ENCODE assay signal across 17 cellular contexts in genomic region chr10:95790982-95791381, GRCh38. TPM values are rescaled to one million over a fixed set of nuclear protein-coding genes. Genes with fewer than 3 reads are reported as not detected.
DNase-seq lines count a peak whose midpoint lies in the region; ATAC-seq, FAIRE-seq and TF ChIP-seq lines count a peak whose summit lies in the region.
"Had no signal": no experiment of that assay in that cellular context is flagged by ENCODE, and none has a peak within 500 bp of the region (broad histone marks: within the 10 kb centered on the region; RNA-seq: fewer than 3 reads in every experiment).

No MANE protein-coding gene starts in this region.

- no TSS peak for BruUV-seq in endothelial cell of umbilical vein (replicated peaks; lab: Mats Ljungman, UMichigan)

- H3K9me1 ChIP-seq in endothelial cell of umbilical vein (replicated peaks; ENCODE audit: control insufficient read depth, extremely low read depth, insufficient read depth, low read length) = no peaks in the 10 kb centered on the region

- no peak overlapping the region for H3K9ac ChIP-seq in endothelial cell of umbilical vein (replicated peaks; ENCODE audit: extremely low read depth, insufficient read depth, low read length)

- dilution Hi-C loops in endothelial cell of umbilical vein (cut with MboI; ENCODE audit: extremely low pct_ligation_motif_present, low sequenced_read_pairs) = no loop called here

- H3K9me3 ChIP-seq in endothelial cell of umbilical vein (replicated peaks; ENCODE audit: control insufficient read depth, insufficient read depth, low read length) = no peaks in the 10 kb centered on the region
- H3K9me3 ChIP-seq: SJSA1, thyroid gland had no signal

- POLR2A ChIA-PET in endothelial cell of umbilical vein (lab: Charles Lee) = no interaction called here

- H3K4me2 ChIP-seq in endothelial cell of umbilical vein (ENCODE audit: insufficient read depth, low read length) = no peak overlapping the region

- H3K79me2 ChIP-seq in endothelial cell of umbilical vein (ENCODE audit: control insufficient read depth, insufficient read depth, low read length) = no peaks in the 10 kb centered on the region

- H3K4me1 ChIP-seq in endothelial cell of umbilical vein (ENCODE audit: control insufficient read depth, extremely low read depth, insufficient read depth, low read length) = peaks cover 38% of the 10 kb centered on the region
- H3K4me1 ChIP-seq: SJSA1 had no signal

- TF ChIP-seq POLR2A in endothelial cell of umbilical vein (IDR thresholded peaks at IDR 0.05; ENCODE audit: low read depth, low read length) = no peak

- H3K27me3 ChIP-seq in endothelial cell of umbilical vein (ENCODE audit: control insufficient read depth in 2 of 2, insufficient read depth in 2 of 2, low read length in 2 of 2) = no peaks in the 10 kb centered on the region
- H3K27me3 ChIP-seq: SJSA1, thyroid gland had no signal

- no peak overlapping the region for H3K27ac ChIP-seq in endothelial cell of umbilical vein (ENCODE audit: insufficient read depth, low read depth, low read length)
- H3K27ac ChIP-seq in caudate nucleus (ENCODE audit: low read depth, low read length) = no peak overlapping the region
- H3K27ac ChIP-seq: SJSA1 had no signal

- no peaks in the 10 kb centered on the region for H3K36me3 ChIP-seq in endothelial cell of umbilical vein (ENCODE audit: control insufficient read depth in 2 of 2, extremely low read depth in 1 of 2, insufficient read depth in 2 of 2, low read length in 2 of 2)
- H3K36me3 ChIP-seq: SJSA1, thyroid gland had no signal

- DNase-seq in endothelial cell of umbilical vein (ENCODE audit: low read depth, low spot score) (no peak), caudate nucleus (lab: John Stamatoyannopoulos, UW) (no peak), NCI-H1105 treated with DMSO at 0.1 percent for 48 hours (lab: John Stamatoyannopoulos, UW) (no peak), hippocampal formation (lab: John Stamatoyannopoulos, UW) (no peak), epidermal melanocyte (ENCODE audit: insufficient read length, low spot score) (no peak)
- DNase-seq: activated CD4-positive, alpha-beta memory T cell treated with anti-CD3 and anti-CD28 coated beads, Interleukin-2, amount 10 ng/mL, durations not matched to agents 7 days and 5 days; activated naive CD8-positive, alpha-beta T cell treated with anti-CD3 and anti-CD28 coated beads, Interleukin-2, amount 50 U/mL, for 24 hours; CD8-positive, alpha-beta T cell; effector memory CD4-positive, alpha-beta T cell; mammary epithelial cell; NCI-H1092 treated with DMSO at 0.1 percent for 48 hours; NCI-H69; thyroid gland had no signal

- H3K4me3 ChIP-seq in endothelial cell of umbilical vein (replicated peaks in 1 of 3; ENCODE audit: insufficient read depth in 1 of 3, low read depth in 1 of 3, low read length in 3 of 3) = no peak overlapping the region
- H3K4me3 ChIP-seq: SJSA1, thyroid gland had no signal

- H4K20me1 ChIP-seq in endothelial cell of umbilical vein (replicated peaks; ENCODE audit: control insufficient read depth, extremely low read depth, insufficient read depth, low read length) = no peaks in the 10 kb centered on the region

- TF ChIP-seq CTCF in endothelial cell of umbilical vein (IDR thresholded peaks at IDR 0.05; ENCODE audit: extremely low read depth in 1 of 2, insufficient read depth in 1 of 2, low read depth in 1 of 2, low read length in 2 of 2) = no peak

- CTCF ChIA-PET in endothelial cell of umbilical vein (lab: Charles Lee) = interaction anchor here (1.0 kb wide), 2 partner anchors 51 to 97 kb away, joined by 3 to 4 read pairs; partner anchors contain the start of gene TCTN3

- FAIRE-seq in endothelial cell of umbilical vein (lab: Jason Lieb, UNC) = no peak

- ATAC-seq in GM18502 (IDR thresholded peaks at IDR 0.05; ENCODE audit: poor library complexity, unreplicated experiment) = peak; percentile 45
- ATAC-seq in GM19467 (IDR thresholded peaks at IDR 0.05; ENCODE audit: unreplicated experiment) = peak; percentile 45
- ATAC-seq in HG03354 (IDR thresholded peaks at IDR 0.05; ENCODE audit: poor library complexity, severe bottlenecking, unreplicated experiment) = peak; percentile 52
- ATAC-seq: activated naive CD8-positive, alpha-beta T cell treated with anti-CD3 and anti-CD28 coated beads, Interleukin-2, amount 50 U/mL, for 24 hours; CD8-positive, alpha-beta T cell had no signal

- intact Hi-C loops in endothelial cell of umbilical vein (cut with micrococcal nuclease) = no loop called here

- no peak overlapping the region for H2AFZ ChIP-seq in endothelial cell of umbilical vein (ENCODE audit: low read depth, low read length)

TF ChIP-seq in endothelial cell of umbilical vein, 7 proteins besides CTCF, POLR2A, EP300 and RAD21:
- TF ChIP-seq JUN (IDR thresholded peaks at IDR 0.05; ENCODE audit: borderline replicate concordance, insufficient read depth, insufficient read length, low read depth) (peak; percentile 17), MAX (IDR thresholded peaks at IDR 0.05; ENCODE audit: insufficient read depth, insufficient read length) (no peak)

RNA-seq across cellular contexts. Expression of gene ENTPD1, which starts 35.0 kb away (rescaled TPM):
- 23.0 and 27.0 TPM in 2 replicates for total RNA-seq in endothelial cell of umbilical vein
- polyA plus RNA-seq in endothelial cell of umbilical vein = 9.1 and 10.2 TPM in 2 replicates
- 9.7 and 10.6 TPM in 2 replicates for polyA plus RNA-seq in endothelial cell of umbilical vein (2011; cell fraction: cytosol; rRNA removed)
- 13.4 and 15.5 TPM in 2 replicates for polyA plus RNA-seq in endothelial cell of umbilical vein (2011; cell fraction: nucleus; rRNA removed)
- polyA plus RNA-seq in endothelial cell of umbilical vein (2012) = 6.5 and 6.8 TPM in 2 replicates
- 28.8 and 31.0 TPM in 2 replicates for polyA minus RNA-seq in endothelial cell of umbilical vein
- polyA minus RNA-seq in endothelial cell of umbilical vein (2011; cell fraction: cytosol; rRNA and poly(A)+ RNA removed) = not detected
- polyA minus RNA-seq in endothelial cell of umbilical vein (2011; cell fraction: nucleus; rRNA and poly(A)+ RNA removed) = 23.2 and 36.0 TPM in 2 replicates
- total RNA-seq: SJSA1 had no signal
- polyA plus RNA-seq: mammary epithelial cell had no signal
